In genomic region chr3:50612234-50612972, GRCh38 we compare ENCODE assay signal across 1 cellular context.
A peak's percentile ranks its signal among the peaks of the same experiment; 100 is the strongest.
TF ChIP-seq lines count a peak whose summit lies in the region.

No MANE protein-coding gene starts in this region.

TF ChIP-seq in H1, 55 proteins besides CTCF, POLR2A, EP300 and RAD21:
- TF ChIP-seq EZH2 (IDR thresholded peaks at IDR 0.05; ENCODE audit: low read depth, low read length, severe bottlenecking) = peak; percentile 7
- TF ChIP-seq EGR1 (IDR thresholded peaks at IDR 0.05; ENCODE audit: borderline replicate concordance, low read depth, low read length) = no peak
